In genomic region chr16:55655709-55656694, GRCh38 we compare ENCODE assay signal across 12 cellular contexts. TPM values are rescaled to one million over a fixed set of nuclear protein-coding genes. Genes with fewer than 3 reads are reported as not detected.
DNase-seq lines count a peak whose midpoint lies in the region; ATAC-seq and TF ChIP-seq lines count a peak whose summit lies in the region.
"Had no signal": no experiment of that assay in that cellular context is flagged by ENCODE, and none has a peak within 500 bp of the region (broad histone marks: within the 10 kb centered on the region; RNA-seq: fewer than 3 reads in every experiment).

SLC6A2 (plus strand) TSS chr16:55655988; CDS start chr16:55656695, 707 bp downstream.

- ATAC-seq in SK-N-SH treated with all-trans-retinoic acid at 6 μM for 48 hours (peak; percentile 36), Right ventricle myocardium superior (ENCODE audit: poor library complexity) (peak; percentile 76)

- intact Hi-C loops in Right ventricle myocardium superior (cut with DNase I): no loop called here

- CTCF ChIA-PET in activated naive CD4-positive, alpha-beta T cell treated with anti-CD3 and anti-CD28 coated beads, Interleukin-2, amount 10 ng/mL, durations not matched to agents 7 days and 5 days (lab: Charles Lee): no interaction called here

- no peak within 1 kb of the TSS for H3K27ac Mint-ChIP-seq in nephron progenitor cell
- H3K27ac Mint-ChIP-seq in activated naive CD4-positive, alpha-beta T cell treated with anti-CD3 and anti-CD28 coated beads, Interleukin-2, amount 10 ng/mL, durations not matched to agents 7 days and 5 days: no peak within 1 kb of the TSS
- H3K27ac Mint-ChIP-seq: stimulated activated naive CD8-positive, alpha-beta T cell treated with anti-CD3 and anti-CD28 coated beads, Interleukin-15, Interleukin-2, amounts not matched to agents 100 ng/mL and 50 ng/mL, for 24 hours had no signal

- no peaks in the 10 kb centered on the region for H3K9me3 Mint-ChIP-seq in nephron progenitor cell
- no peaks in the 10 kb centered on the region for H3K9me3 Mint-ChIP-seq in activated naive CD4-positive, alpha-beta T cell treated with anti-CD3 and anti-CD28 coated beads, Interleukin-2, amount 10 ng/mL, durations not matched to agents 7 days and 5 days
- H3K9me3 Mint-ChIP-seq: stimulated activated naive CD8-positive, alpha-beta T cell treated with anti-CD3 and anti-CD28 coated beads, Interleukin-15, Interleukin-2, amounts not matched to agents 100 ng/mL and 50 ng/mL, for 24 hours had no signal

- H3K4me3 Mint-ChIP-seq in nephron progenitor cell: peak within 1 kb of the TSS; percentile 79
- no peak within 1 kb of the TSS for H3K4me3 Mint-ChIP-seq in activated naive CD4-positive, alpha-beta T cell treated with anti-CD3 and anti-CD28 coated beads, Interleukin-2, amount 10 ng/mL, durations not matched to agents 7 days and 5 days
- H3K4me3 Mint-ChIP-seq: stimulated activated naive CD8-positive, alpha-beta T cell treated with anti-CD3 and anti-CD28 coated beads, Interleukin-15, Interleukin-2, amounts not matched to agents 100 ng/mL and 50 ng/mL, for 24 hours had no signal

- peaks cover 7% of the 10 kb centered on the region for H3K4me1 Mint-ChIP-seq in nephron progenitor cell
- no peaks in the 10 kb centered on the region for H3K4me1 Mint-ChIP-seq in activated naive CD4-positive, alpha-beta T cell treated with anti-CD3 and anti-CD28 coated beads, Interleukin-2, amount 10 ng/mL, durations not matched to agents 7 days and 5 days

- H3K27me3 Mint-ChIP-seq in nephron progenitor cell (ENCODE audit: low read depth, poor library complexity): peaks cover 50% of the 10 kb centered on the region
- H3K27me3 Mint-ChIP-seq in activated naive CD4-positive, alpha-beta T cell treated with anti-CD3 and anti-CD28 coated beads, Interleukin-2, amount 10 ng/mL, durations not matched to agents 7 days and 5 days: peaks cover 27% of the 10 kb centered on the region

- peak; percentile 28 for TF ChIP-seq CTCF in nephron progenitor cell (IDR thresholded peaks at IDR 0.05)

- DNase-seq in DMS114 treated with DMSO at 0.1 percent for 48 hours (lab: John Stamatoyannopoulos, UW; ENCODE audit: unreplicated experiment): peak; percentile 36
- peak; percentile 64 for DNase-seq in Right ventricle myocardium superior
- peak; percentile 67 for DNase-seq in nephron progenitor cell
- DNase-seq in activated naive CD4-positive, alpha-beta T cell treated with anti-CD3 and anti-CD28 coated beads, Interleukin-2, amount 10 ng/mL, durations not matched to agents 7 days and 5 days: no peak
- no peak for DNase-seq in 8988T
- DNase-seq in activated CD4-positive, alpha-beta T cell treated with anti-CD3 and anti-CD28 coated beads, Interleukin-2, amount 50 U/mL, for 48 hours: no peak
- no peak for DNase-seq in MV-4-11 (lab: John Stamatoyannopoulos, UW)
- DNase-seq: cerebellar nuclear complex, NCI-H187 treated with DMSO at 0.1 percent for 48 hours had no signal

- no peaks in the 10 kb centered on the region for H3K36me3 Mint-ChIP-seq in nephron progenitor cell (ENCODE audit: low read depth)
- no peaks in the 10 kb centered on the region for H3K36me3 Mint-ChIP-seq in activated naive CD4-positive, alpha-beta T cell treated with anti-CD3 and anti-CD28 coated beads, Interleukin-2, amount 10 ng/mL, durations not matched to agents 7 days and 5 days

TF ChIP-seq in SK-N-SH treated with all-trans-retinoic acid at 6 μM for 48 hours, 23 proteins besides CTCF, POLR2A, EP300 and RAD21:
- TF ChIP-seq TOX (CRISPR knock-in tag; IDR thresholded peaks at IDR 0.05; ENCODE audit: borderline replicate concordance) (no peak), CSDC2 (CRISPR knock-in tag; IDR thresholded peaks at IDR 0.05) (no peak), TSHZ2 (CRISPR knock-in tag; IDR thresholded peaks at IDR 0.05) (peak; percentile 53; the same call in 1 of the 2 replicates), ZC3H10 (CRISPR knock-in tag; IDR thresholded peaks at IDR 0.05) (no peak), ZNF70 (CRISPR knock-in tag; IDR thresholded peaks at IDR 0.05) (peak; percentile 53; the same call in 1 of the 2 replicates), TCF4 (CRISPR knock-in tag; IDR thresholded peaks at IDR 0.05; ENCODE audit: borderline replicate concordance) (peak; percentile 53; the same call in 1 of the 2 replicates), RARB (CRISPR knock-in tag; IDR thresholded peaks at IDR 0.05) (no peak), ISL1 (CRISPR knock-in tag; IDR thresholded peaks at IDR 0.05) (no peak)

RNA-seq across cellular contexts. Expression of gene SLC6A2, which starts in this region (rescaled TPM):
- not detected for total RNA-seq in Right ventricle myocardium superior
- total RNA-seq: activated CD8-positive, alpha-beta memory T cell treated with anti-CD3 and anti-CD28 coated beads for 36 hours had no signal

Comparison
In these comparisons a context has a peak if more than half of its experiments do, and no peak if none do; other contexts are left out.
1. Peak in DNase-seq and ATAC-seq in Right ventricle myocardium superior; RNA of the gene not detected or under 1 TPM.
2. DNase-seq: peak in DMS114 treated with DMSO at 0.1 percent for 48 hours (single experiment) and nephron progenitor cell (single experiment); none in activated naive CD4-positive, alpha-beta T cell treated with anti-CD3 and anti-CD28 coated beads, Interleukin-2, amount 10 ng/mL, durations not matched to agents 7 days and 5 days (single experiment), 8988T (single experiment), activated CD4-positive, alpha-beta T cell treated with anti-CD3 and anti-CD28 coated beads, Interleukin-2, amount 50 U/mL, for 48 hours (0 of 2) and MV-4-11 (single experiment).